In genomic region chr13:34748561-34748960, GRCh38 we compare ENCODE assay signal across 16 cellular contexts.
DNase-seq lines count a peak whose midpoint lies in the region; ATAC-seq and TF ChIP-seq lines count a peak whose summit lies in the region.
"Had no signal": no experiment of that assay in that cellular context is flagged by ENCODE, and none has a peak within 500 bp of the region (broad histone marks: within the 10 kb centered on the region; RNA-seq: fewer than 3 reads in every experiment).

No MANE protein-coding gene starts in this region.

- H3K36me3 Mint-ChIP-seq in activated CD4-positive, alpha-beta T cell treated with anti-CD3 and anti-CD28 coated beads, Interleukin-2, amount 10 ng/mL, durations not matched to agents 24 days and 14 days (ENCODE audit: low read depth): no peaks in the 10 kb centered on the region

- no peaks in the 10 kb centered on the region for H3K9me3 ChIP-seq in WERI-Rb-1 (ENCODE audit: severe bottlenecking)
- H3K9me3 ChIP-seq: neutrophil had no signal

- no peaks in the 10 kb centered on the region for H3K27me3 ChIP-seq in WERI-Rb-1 (ENCODE audit: insufficient read depth, low read depth, severe bottlenecking)
- H3K27me3 ChIP-seq: neutrophil had no signal

- DNase-seq in DMS79 treated with DMSO at 0.1 percent for 48 hours (lab: John Stamatoyannopoulos, UW) (peak; percentile 68), epithelial cell of proximal tubule (ENCODE audit: low read depth) (peak; percentile 67), myocyte (ENCODE audit: low read depth) (peak; percentile 78), NOMO-1 treated with DMSO at 0.1 percent for 48 hours (lab: John Stamatoyannopoulos, UW; ENCODE audit: unreplicated experiment) (no peak), ureter (ENCODE audit: low spot score) (no peak), WERI-Rb-1 (no peak)
- no peak for DNase-seq in activated CD4-positive, alpha-beta T cell treated with anti-CD3 and anti-CD28 coated beads, Interleukin-2, amount 10 ng/mL, durations not matched to agents 24 days and 14 days
- DNase-seq: activated CD4-positive, alpha-beta T cell treated with anti-CD3 and anti-CD28 coated beads, Interleukin-2, amount 10 ng/mL, durations not matched to agents 7 days and 5 days; activated effector memory CD4-positive, alpha-beta T cell treated with Interleukin-2 at 50 U/mL for 16 hours; GDM1; NCI-H1930 had no signal

- H3K9me3 Mint-ChIP-seq in activated CD4-positive, alpha-beta T cell treated with anti-CD3 and anti-CD28 coated beads, Interleukin-2, amount 10 ng/mL, durations not matched to agents 24 days and 14 days: peaks cover 6% of the 10 kb centered on the region

- no peak overlapping the region for H3K27ac Mint-ChIP-seq in activated CD4-positive, alpha-beta T cell treated with anti-CD3 and anti-CD28 coated beads, Interleukin-2, amount 10 ng/mL, durations not matched to agents 24 days and 14 days
- H3K27ac Mint-ChIP-seq: activated CD4-positive, alpha-beta T cell treated with anti-CD3 and anti-CD28 coated beads, Interleukin-2, amount 10 ng/mL, durations not matched to agents 7 days and 5 days; B cell had no signal

- H3K36me3 ChIP-seq in WERI-Rb-1: no peaks in the 10 kb centered on the region
- H3K36me3 ChIP-seq: cardiac muscle cell, neutrophil had no signal

- H3K27ac ChIP-seq in WERI-Rb-1: no peak overlapping the region
- H3K27ac ChIP-seq: cardiac muscle cell, neutrophil had no signal

- peak; percentile 32 for ATAC-seq in HG02981 (IDR thresholded peaks at IDR 0.05; ENCODE audit: unreplicated experiment)
- ATAC-seq: K562 had no signal

- no peak overlapping the region for H3K4me3 ChIP-seq in epithelial cell of proximal tubule (ENCODE audit: low read depth, low read length)
- no peak overlapping the region for H3K4me3 ChIP-seq in WERI-Rb-1 (ENCODE audit: low read depth, low read length)
- H3K4me3 ChIP-seq: cardiac muscle cell, K562 had no signal

- H3K4me3 Mint-ChIP-seq in activated CD4-positive, alpha-beta T cell treated with anti-CD3 and anti-CD28 coated beads, Interleukin-2, amount 10 ng/mL, durations not matched to agents 24 days and 14 days: no peak overlapping the region
- H3K4me3 Mint-ChIP-seq: activated CD4-positive, alpha-beta T cell treated with anti-CD3 and anti-CD28 coated beads, Interleukin-2, amount 10 ng/mL, durations not matched to agents 7 days and 5 days; B cell had no signal

- H3K4me1 Mint-ChIP-seq in activated CD4-positive, alpha-beta T cell treated with anti-CD3 and anti-CD28 coated beads, Interleukin-2, amount 10 ng/mL, durations not matched to agents 24 days and 14 days: no peaks in the 10 kb centered on the region
- H3K4me1 Mint-ChIP-seq: activated CD4-positive, alpha-beta T cell treated with anti-CD3 and anti-CD28 coated beads, Interleukin-2, amount 10 ng/mL, durations not matched to agents 7 days and 5 days; B cell had no signal

- H3K27me3 Mint-ChIP-seq in activated CD4-positive, alpha-beta T cell treated with anti-CD3 and anti-CD28 coated beads, Interleukin-2, amount 10 ng/mL, durations not matched to agents 24 days and 14 days: peaks cover 10% of the 10 kb centered on the region

- intact Hi-C loops in activated CD4-positive, alpha-beta T cell treated with anti-CD3 and anti-CD28 coated beads, Interleukin-2, amount 10 ng/mL, durations not matched to agents 24 days and 14 days (cut with micrococcal nuclease): no loop called here

- TF ChIP-seq CTCF in epithelial cell of proximal tubule (conservative IDR thresholded peaks at IDR 0.05; ENCODE audit: low read depth, low read length) (no peak), WERI-Rb-1 (IDR thresholded peaks at IDR 0.05; ENCODE audit: low read depth, low read length) (no peak)

Comparison
In these comparisons a context has a peak if more than half of its experiments do, and no peak if none do; other contexts are left out.
1. DNase-seq: peak in DMS79 treated with DMSO at 0.1 percent for 48 hours (single experiment), epithelial cell of proximal tubule (single experiment) and myocyte (single experiment); none in NOMO-1 treated with DMSO at 0.1 percent for 48 hours (single experiment), ureter (single experiment), activated CD4-positive, alpha-beta T cell treated with anti-CD3 and anti-CD28 coated beads, Interleukin-2, amount 10 ng/mL, durations not matched to agents 24 days and 14 days (single experiment) and WERI-Rb-1 (single experiment).